Comparison of ENCODE assay signal across 11 cellular contexts in the genomic region with DNA sequence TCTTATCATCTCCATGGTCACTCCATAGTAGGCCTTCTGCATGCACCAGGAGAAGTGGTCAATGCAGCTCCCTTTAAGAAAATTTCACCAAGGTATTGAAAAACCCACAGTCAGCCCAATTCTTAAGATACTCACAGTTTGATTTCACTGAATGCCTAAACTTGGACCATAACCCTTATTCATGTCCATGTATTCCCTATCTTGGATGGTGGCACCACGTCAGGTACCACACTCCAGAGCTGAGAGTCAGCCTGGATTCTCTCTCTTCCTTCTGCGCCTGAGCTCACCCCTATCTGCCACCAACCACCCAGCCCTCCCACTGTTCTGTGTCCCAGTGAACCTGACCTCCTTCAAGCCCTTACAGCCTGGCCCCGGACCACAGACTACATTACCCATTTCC.
"Had no signal": no experiment of that assay in that cellular context is flagged by ENCODE, and none has a peak within 500 bp of the region (broad histone marks: within the 10 kb centered on the region; RNA-seq: fewer than 3 reads in every experiment).

No MANE protein-coding gene starts in this region.

- ATAC-seq: GM23338, HCT116 had no signal

- H2AFZ ChIP-seq: GM23248, GM23338 had no signal

- H3K9me3 Mint-ChIP-seq: GM23338 had no signal

- H3K27ac ChIP-seq: GM23248 had no signal

- H3K9ac ChIP-seq: GM23248 had no signal

- H3K27ac Mint-ChIP-seq: GM23338, H9, HFFc6 had no signal

- H3K36me3 ChIP-seq: HAP-1 had no signal

- H3K4me1 Mint-ChIP-seq: GM23338 had no signal

- FAIRE-seq: H1, H54 had no signal

- H3K4me3 Mint-ChIP-seq: GM23338, H9, HFFc6 had no signal

- H3K4me1 ChIP-seq: HAP-1 had no signal

- DNase-seq: GOT3, H7, H9, HCEC 1CT, HFFc6 had no signal

- H3K4me3 ChIP-seq: GM23248, GM23338, HAP-1 had no signal

- H3K4me2 ChIP-seq: GM23338 had no signal
